ENCODE assay signal across 1 cellular context in the genomic region with DNA sequence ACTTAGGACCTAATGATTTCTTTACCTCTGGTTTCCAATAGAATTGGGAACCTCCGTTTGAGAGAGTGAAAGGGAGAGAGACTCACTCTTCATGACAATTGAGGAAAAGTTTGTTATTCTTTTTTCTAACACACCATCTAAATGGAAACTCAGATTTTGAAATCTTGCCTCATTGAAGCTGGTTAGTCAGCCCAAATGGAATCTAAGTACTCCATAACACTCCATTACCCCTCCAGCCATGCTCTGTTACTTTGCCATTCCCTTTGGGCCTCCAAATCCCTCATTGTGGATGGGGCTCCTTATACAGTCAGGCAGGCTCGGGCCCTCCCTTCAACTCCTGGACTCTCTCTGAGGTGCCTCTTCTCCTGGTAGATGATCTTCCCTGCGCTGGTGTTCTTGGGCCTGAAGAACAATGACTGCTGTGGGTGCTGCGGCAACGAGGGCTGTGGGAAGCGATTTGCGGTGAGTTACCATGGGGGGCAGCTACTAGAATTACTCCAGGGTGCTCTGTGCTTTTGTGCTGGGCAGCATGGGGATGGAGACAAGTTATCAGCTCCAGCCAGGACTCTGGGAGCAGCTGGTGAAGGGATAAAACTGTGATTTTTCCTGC.
TF ChIP-seq lines count a peak whose summit lies in the region.

No MANE protein-coding gene starts in this region.

TF ChIP-seq in H1, 55 proteins besides CTCF, POLR2A, EP300 and RAD21:
- no peak for TF ChIP-seq HDAC6 (IDR thresholded peaks at IDR 0.05; ENCODE audit: low read depth, low read length)
- TF ChIP-seq RNF2 (IDR thresholded peaks at IDR 0.05; ENCODE audit: borderline replicate concordance, low read depth, low read length, missing control alignments, poor library complexity, severe bottlenecking): no peak
- TF ChIP-seq, protein P1, sequence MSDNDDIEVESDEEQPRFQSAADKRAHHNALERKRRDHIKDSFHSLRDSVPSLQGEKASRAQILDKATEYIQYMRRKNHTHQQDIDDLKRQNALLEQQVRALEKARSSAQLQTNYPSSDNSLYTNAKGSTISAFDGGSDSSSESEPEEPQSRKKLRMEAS (IDR thresholded peaks at IDR 0.05): no peak
- TF ChIP-seq KDM1A (IDR thresholded peaks at IDR 0.05; ENCODE audit: borderline replicate concordance, low read length): no peak
- no peak for TF ChIP-seq KDM5A (IDR thresholded peaks at IDR 0.05; ENCODE audit: low read length)
- TF ChIP-seq, protein P2, sequence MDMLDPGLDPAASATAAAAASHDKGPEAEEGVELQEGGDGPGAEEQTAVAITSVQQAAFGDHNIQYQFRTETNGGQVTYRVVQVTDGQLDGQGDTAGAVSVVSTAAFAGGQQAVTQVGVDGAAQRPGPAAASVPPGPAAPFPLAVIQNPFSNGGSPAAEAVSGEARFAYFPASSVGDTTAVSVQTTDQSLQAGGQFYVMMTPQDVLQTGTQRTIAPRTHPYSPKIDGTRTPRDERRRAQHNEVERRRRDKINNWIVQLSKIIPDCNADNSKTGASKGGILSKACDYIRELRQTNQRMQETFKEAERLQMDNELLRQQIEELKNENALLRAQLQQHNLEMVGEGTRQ (IDR thresholded peaks at IDR 0.05; ENCODE audit: low read length): no peak
- no peak for TF ChIP-seq HDAC2 (IDR thresholded peaks at IDR 0.05; ENCODE audit: borderline replicate concordance in 1 of 2, low read depth in 2 of 2, low read length in 2 of 2)
- no peak for TF ChIP-seq SAP30 (IDR thresholded peaks at IDR 0.05; ENCODE audit: insufficient read depth, insufficient replicate concordance, low read length)
- TF ChIP-seq TEAD4 (IDR thresholded peaks at IDR 0.05; ENCODE audit: low read depth, low read length): no peak
- no peak for TF ChIP-seq SUZ12 (IDR thresholded peaks at IDR 0.05; ENCODE audit: low read length)
- TF ChIP-seq SIX5 (IDR thresholded peaks at IDR 0.05; ENCODE audit: low read depth, low read length): no peak
- no peak for TF ChIP-seq NRF1 (IDR thresholded peaks at IDR 0.05; ENCODE audit: low read depth, low read length)
- TF ChIP-seq BACH1 (IDR thresholded peaks at IDR 0.05; ENCODE audit: low read length): no peak
- no peak for TF ChIP-seq ZNF274 (IDR thresholded peaks at IDR 0.05; ENCODE audit: borderline replicate concordance, extremely low read depth, low read length)
- no peak for TF ChIP-seq ASH2L (IDR thresholded peaks at IDR 0.05; ENCODE audit: low read length)
